1 cellular context compared by ENCODE assay signal in the genomic region with DNA sequence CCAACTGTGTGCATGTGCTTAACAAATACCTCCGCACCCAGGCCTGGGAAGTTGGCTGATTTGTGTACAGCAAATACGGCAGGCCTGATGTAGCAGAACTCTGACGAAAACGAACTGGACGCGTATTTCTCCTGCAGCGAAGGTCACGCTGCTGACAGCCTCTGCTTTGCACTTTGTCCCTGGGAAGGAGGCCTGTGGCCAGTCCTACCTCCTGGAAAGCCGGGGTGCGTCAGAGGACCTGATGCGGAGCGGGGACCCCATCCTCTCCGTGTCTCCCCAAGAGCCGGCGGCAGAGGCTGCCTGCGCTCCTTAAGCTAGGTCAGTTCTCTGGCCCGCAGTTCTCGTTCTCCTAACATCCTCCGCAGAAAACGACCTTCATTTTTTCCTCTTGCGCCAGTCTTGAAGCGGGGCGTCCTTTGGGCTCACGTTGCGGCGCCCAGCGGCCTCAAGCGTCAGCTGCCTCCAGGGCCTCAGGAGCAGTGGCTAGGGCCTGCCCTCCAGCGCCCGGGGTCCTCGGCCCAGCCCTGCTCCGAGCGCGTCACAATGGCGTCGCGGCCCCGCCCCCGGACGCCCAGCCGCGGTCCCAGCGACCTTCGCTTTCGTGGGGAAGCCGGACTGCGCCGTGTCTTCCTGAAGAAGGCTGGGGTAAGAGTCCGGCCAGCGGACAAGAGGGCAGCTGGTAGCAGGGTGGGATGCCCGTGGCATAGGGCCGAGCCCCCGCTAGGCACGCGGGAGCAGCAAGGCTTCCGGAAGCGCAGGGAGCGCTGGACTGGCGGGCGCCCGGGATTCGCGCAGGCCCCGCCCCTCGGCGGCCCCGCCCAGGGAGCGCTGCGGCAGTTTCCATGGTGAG.
TF ChIP-seq lines count a peak whose summit lies in the region.

A gene (plus strand): TSS at position 821 of the 850 bp plus-strand sequence. CDS start 38,703 bp downstream, outside the sequence.

TF ChIP-seq in H1, 55 proteins besides CTCF, POLR2A, EP300 and RAD21:
- TF ChIP-seq HDAC2 (IDR thresholded peaks at IDR 0.05; ENCODE audit: borderline replicate concordance in 1 of 2, low read depth in 2 of 2, low read length in 2 of 2): no peak
- no peak for TF ChIP-seq CTBP2 (IDR thresholded peaks at IDR 0.05; ENCODE audit: borderline replicate concordance, insufficient read depth, insufficient read length, low read length)
- TF ChIP-seq CHD1 (IDR thresholded peaks at IDR 0.05; ENCODE audit: low read depth, low read length): no peak
- no peak for TF ChIP-seq MAFK (IDR thresholded peaks at IDR 0.05; ENCODE audit: low read depth, low read length)
- peak; percentile 90 for TF ChIP-seq CREB1 (IDR thresholded peaks at IDR 0.05)
- TF ChIP-seq CHD2 (IDR thresholded peaks at IDR 0.05; ENCODE audit: low read length): no peak
- no peak for TF ChIP-seq HDAC6 (IDR thresholded peaks at IDR 0.05; ENCODE audit: low read depth, low read length)
- TF ChIP-seq RFX5 (IDR thresholded peaks at IDR 0.05; ENCODE audit: borderline replicate concordance, low read depth, low read length): no peak
- TF ChIP-seq SP2 (IDR thresholded peaks at IDR 0.05; ENCODE audit: low read length): no peak
- TF ChIP-seq, protein P1, sequence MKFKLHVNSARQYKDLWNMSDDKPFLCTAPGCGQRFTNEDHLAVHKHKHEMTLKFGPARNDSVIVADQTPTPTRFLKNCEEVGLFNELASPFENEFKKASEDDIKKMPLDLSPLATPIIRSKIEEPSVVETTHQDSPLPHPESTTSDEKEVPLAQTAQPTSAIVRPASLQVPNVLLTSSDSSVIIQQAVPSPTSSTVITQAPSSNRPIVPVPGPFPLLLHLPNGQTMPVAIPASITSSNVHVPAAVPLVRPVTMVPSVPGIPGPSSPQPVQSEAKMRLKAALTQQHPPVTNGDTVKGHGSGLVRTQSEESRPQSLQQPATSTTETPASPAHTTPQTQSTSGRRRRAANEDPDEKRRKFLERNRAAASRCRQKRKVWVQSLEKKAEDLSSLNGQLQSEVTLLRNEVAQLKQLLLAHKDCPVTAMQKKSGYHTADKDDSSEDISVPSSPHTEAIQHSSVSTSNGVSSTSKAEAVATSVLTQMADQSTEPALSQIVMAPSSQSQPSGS (IDR thresholded peaks at IDR 0.05; ENCODE audit: low read length): no peak
- no peak for TF ChIP-seq NANOG (IDR thresholded peaks at IDR 0.05; ENCODE audit: insufficient read depth, low read depth, low read length, poor library complexity, severe bottlenecking)
- TF ChIP-seq TEAD4 (IDR thresholded peaks at IDR 0.05; ENCODE audit: low read depth, low read length): no peak
- no peak for TF ChIP-seq SIRT6 (IDR thresholded peaks at IDR 0.05; ENCODE audit: low read length)
- TF ChIP-seq, protein P2, sequence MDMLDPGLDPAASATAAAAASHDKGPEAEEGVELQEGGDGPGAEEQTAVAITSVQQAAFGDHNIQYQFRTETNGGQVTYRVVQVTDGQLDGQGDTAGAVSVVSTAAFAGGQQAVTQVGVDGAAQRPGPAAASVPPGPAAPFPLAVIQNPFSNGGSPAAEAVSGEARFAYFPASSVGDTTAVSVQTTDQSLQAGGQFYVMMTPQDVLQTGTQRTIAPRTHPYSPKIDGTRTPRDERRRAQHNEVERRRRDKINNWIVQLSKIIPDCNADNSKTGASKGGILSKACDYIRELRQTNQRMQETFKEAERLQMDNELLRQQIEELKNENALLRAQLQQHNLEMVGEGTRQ (IDR thresholded peaks at IDR 0.05; ENCODE audit: low read length): no peak
- TF ChIP-seq CBX5 (IDR thresholded peaks at IDR 0.05; ENCODE audit: low read depth, low read length): no peak
- TF ChIP-seq POLR2AphosphoS5 (IDR thresholded peaks at IDR 0.05; ENCODE audit: low read depth, low read length): peak; percentile 83; the same call in 1 of the 2 replicates
- no peak for TF ChIP-seq TCF12 (IDR thresholded peaks at IDR 0.05; ENCODE audit: low read depth, low read length)
- peak; percentile 89 for TF ChIP-seq KDM4A (IDR thresholded peaks at IDR 0.05; ENCODE audit: low read depth, low read length, severe bottlenecking)
- no peak for TF ChIP-seq JUN (IDR thresholded peaks at IDR 0.05; ENCODE audit: low read depth, low read length)
- no peak for TF ChIP-seq KDM1A (IDR thresholded peaks at IDR 0.05; ENCODE audit: borderline replicate concordance, low read length)
- no peak for TF ChIP-seq ZNF274 (IDR thresholded peaks at IDR 0.05; ENCODE audit: borderline replicate concordance, extremely low read depth, low read length)
- TF ChIP-seq CBX8 (IDR thresholded peaks at IDR 0.05; ENCODE audit: borderline replicate concordance, low read depth, low read length): no peak
- no peak; the same call in 1 of the 2 replicates for TF ChIP-seq GTF2F1 (IDR thresholded peaks at IDR 0.05; ENCODE audit: borderline replicate concordance, low read depth, low read length)
- TF ChIP-seq, protein P3, sequence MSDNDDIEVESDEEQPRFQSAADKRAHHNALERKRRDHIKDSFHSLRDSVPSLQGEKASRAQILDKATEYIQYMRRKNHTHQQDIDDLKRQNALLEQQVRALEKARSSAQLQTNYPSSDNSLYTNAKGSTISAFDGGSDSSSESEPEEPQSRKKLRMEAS (IDR thresholded peaks at IDR 0.05): peak; percentile 73
- TF ChIP-seq SRF (IDR thresholded peaks at IDR 0.05; ENCODE audit: low read depth, low read length): no peak
- TF ChIP-seq EGR1 (IDR thresholded peaks at IDR 0.05; ENCODE audit: borderline replicate concordance, low read depth, low read length): no peak
- TF ChIP-seq KDM5A (IDR thresholded peaks at IDR 0.05; ENCODE audit: low read length): no peak
- TF ChIP-seq SAP30 (IDR thresholded peaks at IDR 0.05; ENCODE audit: insufficient read depth, insufficient replicate concordance, low read length): no peak
- no peak for TF ChIP-seq RNF2 (IDR thresholded peaks at IDR 0.05; ENCODE audit: borderline replicate concordance, low read depth, low read length, missing control alignments, poor library complexity, severe bottlenecking)
- peak; percentile 85 for TF ChIP-seq TAF1 (IDR thresholded peaks at IDR 0.05; ENCODE audit: low read depth, low read length)
- no peak for TF ChIP-seq SP1 (IDR thresholded peaks at IDR 0.05; ENCODE audit: low read depth, low read length)
- TF ChIP-seq, protein P4, sequence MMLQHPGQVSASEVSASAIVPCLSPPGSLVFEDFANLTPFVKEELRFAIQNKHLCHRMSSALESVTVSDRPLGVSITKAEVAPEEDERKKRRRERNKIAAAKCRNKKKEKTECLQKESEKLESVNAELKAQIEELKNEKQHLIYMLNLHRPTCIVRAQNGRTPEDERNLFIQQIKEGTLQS (IDR thresholded peaks at IDR 0.05; ENCODE audit: insufficient read depth, low read depth, low read length): no peak
- TF ChIP-seq, protein P5, sequence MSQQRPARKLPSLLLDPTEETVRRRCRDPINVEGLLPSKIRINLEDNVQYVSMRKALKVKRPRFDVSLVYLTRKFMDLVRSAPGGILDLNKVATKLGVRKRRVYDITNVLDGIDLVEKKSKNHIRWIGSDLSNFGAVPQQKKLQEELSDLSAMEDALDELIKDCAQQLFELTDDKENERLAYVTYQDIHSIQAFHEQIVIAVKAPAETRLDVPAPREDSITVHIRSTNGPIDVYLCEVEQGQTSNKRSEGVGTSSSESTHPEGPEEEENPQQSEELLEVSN (IDR thresholded peaks at IDR 0.05): peak; percentile 45
- no peak for TF ChIP-seq RXRA (IDR thresholded peaks at IDR 0.05; ENCODE audit: insufficient read depth, low read depth, low read length)
- peak; percentile 84 for TF ChIP-seq YY1 (IDR thresholded peaks at IDR 0.05; ENCODE audit: low read depth, low read length)
- TF ChIP-seq BACH1 (IDR thresholded peaks at IDR 0.05; ENCODE audit: low read length): no peak
- TF ChIP-seq ASH2L (IDR thresholded peaks at IDR 0.05; ENCODE audit: low read length): peak; percentile 78
- TF ChIP-seq CEBPB (IDR thresholded peaks at IDR 0.05; ENCODE audit: low read depth, low read length): no peak
- no peak for TF ChIP-seq JUND (IDR thresholded peaks at IDR 0.05; ENCODE audit: low read length)
- no peak for TF ChIP-seq EZH2 (IDR thresholded peaks at IDR 0.05; ENCODE audit: low read depth, low read length, severe bottlenecking)
- peak; percentile 82; the same call in 1 of the 2 replicates for TF ChIP-seq SP4 (IDR thresholded peaks at IDR 0.05; ENCODE audit: low read length)
- TF ChIP-seq SIN3A (conservative IDR thresholded peaks at IDR 0.05 in 1 of 2, IDR thresholded peaks at IDR 0.05 in 1 of 2; ENCODE audit: low read depth in 1 of 2, low read length in 2 of 2): peak; percentile 19 to 76; a peak in 2 of 4 replicates
- TF ChIP-seq FOSL1 (IDR thresholded peaks at IDR 0.05; ENCODE audit: insufficient read depth, low read depth, low read length): no peak
- no peak for TF ChIP-seq SIX5 (IDR thresholded peaks at IDR 0.05; ENCODE audit: low read depth, low read length)
- TF ChIP-seq TAF7 (optimal IDR thresholded peaks at IDR 0.05; ENCODE audit: borderline replicate concordance, low read depth, low read length): peak; percentile 67
- TF ChIP-seq BRCA1 (IDR thresholded peaks at IDR 0.05; ENCODE audit: low read depth, low read length): no peak
- no peak for TF ChIP-seq POU5F1 (IDR thresholded peaks at IDR 0.05; ENCODE audit: low read depth, low read length)
- peak; percentile 69 for TF ChIP-seq TBP (IDR thresholded peaks at IDR 0.05; ENCODE audit: low read depth, low read length)
- no peak for TF ChIP-seq NRF1 (IDR thresholded peaks at IDR 0.05; ENCODE audit: low read depth, low read length)
- no peak for TF ChIP-seq SUZ12 (IDR thresholded peaks at IDR 0.05; ENCODE audit: low read length)
- TF ChIP-seq, protein P6, sequence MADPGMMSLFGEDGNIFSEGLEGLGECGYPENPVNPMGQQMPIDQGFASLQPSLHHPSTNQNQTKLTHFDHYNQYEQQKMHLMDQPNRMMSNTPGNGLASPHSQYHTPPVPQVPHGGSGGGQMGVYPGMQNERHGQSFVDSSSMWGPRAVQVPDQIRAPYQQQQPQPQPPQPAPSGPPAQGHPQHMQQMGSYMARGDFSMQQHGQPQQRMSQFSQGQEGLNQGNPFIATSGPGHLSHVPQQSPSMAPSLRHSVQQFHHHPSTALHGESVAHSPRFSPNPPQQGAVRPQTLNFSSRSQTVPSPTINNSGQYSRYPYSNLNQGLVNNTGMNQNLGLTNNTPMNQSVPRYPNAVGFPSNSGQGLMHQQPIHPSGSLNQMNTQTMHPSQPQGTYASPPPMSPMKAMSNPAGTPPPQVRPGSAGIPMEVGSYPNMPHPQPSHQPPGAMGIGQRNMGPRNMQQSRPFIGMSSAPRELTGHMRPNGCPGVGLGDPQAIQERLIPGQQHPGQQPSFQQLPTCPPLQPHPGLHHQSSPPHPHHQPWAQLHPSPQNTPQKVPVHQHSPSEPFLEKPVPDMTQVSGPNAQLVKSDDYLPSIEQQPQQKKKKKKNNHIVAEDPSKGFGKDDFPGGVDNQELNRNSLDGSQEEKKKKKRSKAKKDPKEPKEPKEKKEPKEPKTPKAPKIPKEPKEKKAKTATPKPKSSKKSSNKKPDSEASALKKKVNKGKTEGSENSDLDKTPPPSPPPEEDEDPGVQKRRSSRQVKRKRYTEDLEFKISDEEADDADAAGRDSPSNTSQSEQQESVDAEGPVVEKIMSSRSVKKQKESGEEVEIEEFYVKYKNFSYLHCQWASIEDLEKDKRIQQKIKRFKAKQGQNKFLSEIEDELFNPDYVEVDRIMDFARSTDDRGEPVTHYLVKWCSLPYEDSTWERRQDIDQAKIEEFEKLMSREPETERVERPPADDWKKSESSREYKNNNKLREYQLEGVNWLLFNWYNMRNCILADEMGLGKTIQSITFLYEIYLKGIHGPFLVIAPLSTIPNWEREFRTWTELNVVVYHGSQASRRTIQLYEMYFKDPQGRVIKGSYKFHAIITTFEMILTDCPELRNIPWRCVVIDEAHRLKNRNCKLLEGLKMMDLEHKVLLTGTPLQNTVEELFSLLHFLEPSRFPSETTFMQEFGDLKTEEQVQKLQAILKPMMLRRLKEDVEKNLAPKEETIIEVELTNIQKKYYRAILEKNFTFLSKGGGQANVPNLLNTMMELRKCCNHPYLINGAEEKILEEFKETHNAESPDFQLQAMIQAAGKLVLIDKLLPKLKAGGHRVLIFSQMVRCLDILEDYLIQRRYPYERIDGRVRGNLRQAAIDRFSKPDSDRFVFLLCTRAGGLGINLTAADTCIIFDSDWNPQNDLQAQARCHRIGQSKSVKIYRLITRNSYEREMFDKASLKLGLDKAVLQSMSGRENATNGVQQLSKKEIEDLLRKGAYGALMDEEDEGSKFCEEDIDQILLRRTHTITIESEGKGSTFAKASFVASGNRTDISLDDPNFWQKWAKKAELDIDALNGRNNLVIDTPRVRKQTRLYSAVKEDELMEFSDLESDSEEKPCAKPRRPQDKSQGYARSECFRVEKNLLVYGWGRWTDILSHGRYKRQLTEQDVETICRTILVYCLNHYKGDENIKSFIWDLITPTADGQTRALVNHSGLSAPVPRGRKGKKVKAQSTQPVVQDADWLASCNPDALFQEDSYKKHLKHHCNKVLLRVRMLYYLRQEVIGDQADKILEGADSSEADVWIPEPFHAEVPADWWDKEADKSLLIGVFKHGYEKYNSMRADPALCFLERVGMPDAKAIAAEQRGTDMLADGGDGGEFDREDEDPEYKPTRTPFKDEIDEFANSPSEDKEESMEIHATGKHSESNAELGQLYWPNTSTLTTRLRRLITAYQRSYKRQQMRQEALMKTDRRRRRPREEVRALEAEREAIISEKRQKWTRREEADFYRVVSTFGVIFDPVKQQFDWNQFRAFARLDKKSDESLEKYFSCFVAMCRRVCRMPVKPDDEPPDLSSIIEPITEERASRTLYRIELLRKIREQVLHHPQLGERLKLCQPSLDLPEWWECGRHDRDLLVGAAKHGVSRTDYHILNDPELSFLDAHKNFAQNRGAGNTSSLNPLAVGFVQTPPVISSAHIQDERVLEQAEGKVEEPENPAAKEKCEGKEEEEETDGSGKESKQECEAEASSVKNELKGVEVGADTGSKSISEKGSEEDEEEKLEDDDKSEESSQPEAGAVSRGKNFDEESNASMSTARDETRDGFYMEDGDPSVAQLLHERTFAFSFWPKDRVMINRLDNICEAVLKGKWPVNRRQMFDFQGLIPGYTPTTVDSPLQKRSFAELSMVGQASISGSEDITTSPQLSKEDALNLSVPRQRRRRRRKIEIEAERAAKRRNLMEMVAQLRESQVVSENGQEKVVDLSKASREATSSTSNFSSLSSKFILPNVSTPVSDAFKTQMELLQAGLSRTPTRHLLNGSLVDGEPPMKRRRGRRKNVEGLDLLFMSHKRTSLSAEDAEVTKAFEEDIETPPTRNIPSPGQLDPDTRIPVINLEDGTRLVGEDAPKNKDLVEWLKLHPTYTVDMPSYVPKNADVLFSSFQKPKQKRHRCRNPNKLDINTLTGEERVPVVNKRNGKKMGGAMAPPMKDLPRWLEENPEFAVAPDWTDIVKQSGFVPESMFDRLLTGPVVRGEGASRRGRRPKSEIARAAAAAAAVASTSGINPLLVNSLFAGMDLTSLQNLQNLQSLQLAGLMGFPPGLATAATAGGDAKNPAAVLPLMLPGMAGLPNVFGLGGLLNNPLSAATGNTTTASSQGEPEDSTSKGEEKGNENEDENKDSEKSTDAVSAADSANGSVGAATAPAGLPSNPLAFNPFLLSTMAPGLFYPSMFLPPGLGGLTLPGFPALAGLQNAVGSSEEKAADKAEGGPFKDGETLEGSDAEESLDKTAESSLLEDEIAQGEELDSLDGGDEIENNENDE (IDR thresholded peaks at IDR 0.05; ENCODE audit: insufficient replicate concordance, low read length): no peak
- TF ChIP-seq GABPA (IDR thresholded peaks at IDR 0.05; ENCODE audit: borderline replicate concordance, insufficient read depth, low read length): no peak
- peak; percentile 92; the same call in 1 of the 2 replicates for TF ChIP-seq RBBP5 (IDR thresholded peaks at IDR 0.05; ENCODE audit: borderline replicate concordance, low read depth, low read length)
- no peak for TF ChIP-seq BCL11A (IDR thresholded peaks at IDR 0.05; ENCODE audit: low read depth in 2 of 2, low read length in 2 of 2)
- peak; percentile 94 for TF ChIP-seq PHF8 (conservative IDR thresholded peaks at IDR 0.05; ENCODE audit: low read depth, low read length)
